In genomic region chr3:156527060-156527459, GRCh38 we compare ENCODE assay signal across 35 cellular contexts.
"Had no signal": no experiment of that assay in that cellular context is flagged by ENCODE, and none has a peak within 500 bp of the region (broad histone marks: within the 10 kb centered on the region; RNA-seq: fewer than 3 reads in every experiment).

No MANE protein-coding gene starts in this region.

- H3K4me3 ChIP-seq: MG63 had no signal

- H3K36me3 ChIP-seq: MG63 had no signal

- H3K27ac ChIP-seq: KMS-11 had no signal

- DNase-seq: Karpas-422, Kasumi-1, MG63, MM.1S, MV-4-11, NCI-H1048, NCI-H1092, NCI-H1092 treated with DMSO at 0.1 percent for 48 hours, NCI-H1105, NCI-H1105 treated with DMSO at 0.1 percent for 48 hours, NCI-H1417, NCI-H1417 treated with DMSO at 0.1 percent for 48 hours, NCI-H1436 treated with DMSO at 0.1 percent for 48 hours, NCI-H146, NCI-H1694, NCI-H1694 treated with DMSO at 0.1 percent for 48 hours, NCI-H187, NCI-H187 treated with DMSO at 0.1 percent for 48 hours, NCI-H1930, NCI-H2029, NCI-H2029 treated with DMSO at 0.1 percent for 48 hours, NCI-H2081, NCI-H2081 treated with DMSO at 0.1 percent for 48 hours, NCI-H2107, NCI-H2171, NCI-H2171 treated with DMSO at 0.1 percent for 48 hours, NCI-H2227 treated with DMSO at 0.1 percent for 48 hours, NCI-H226, NCI-H345, NCI-H446, NCI-H446 treated with DMSO at 0.1 percent for 48 hours, NCI-H510A, NCI-H510A treated with DMSO at 0.1 percent for 48 hours, NCI-H524 had no signal

- H3K9ac ChIP-seq: KMS-11 had no signal

- H3K4me2 ChIP-seq: KMS-11 had no signal

- H3K27me3 ChIP-seq: MG63 had no signal

- H3K9me3 ChIP-seq: MG63 had no signal
